In genomic region chr2:196970089-196970488, GRCh38 we compare ENCODE assay signal across 19 cellular contexts. TPM values are rescaled to one million over a fixed set of nuclear protein-coding genes. Genes with fewer than 3 reads are reported as not detected.
DNase-seq lines count a peak whose midpoint lies in the region; ATAC-seq and TF ChIP-seq lines count a peak whose summit lies in the region.
"Had no signal": no experiment of that assay in that cellular context is flagged by ENCODE, and none has a peak within 500 bp of the region (broad histone marks: within the 10 kb centered on the region; RNA-seq: fewer than 3 reads in every experiment).

No MANE protein-coding gene starts in this region.

- H3K27ac ChIP-seq in fibroblast of lung (ENCODE audit: insufficient read depth, low read length), result no peak overlapping the region
- H3K27ac ChIP-seq: Peyer's patch had no signal

- peaks cover 19% of the 10 kb centered on the region for H3K4me1 Mint-ChIP-seq in activated CD8-positive, alpha-beta memory T cell treated with anti-CD3 and anti-CD28 coated beads, Interleukin-2, amount 10 ng/mL, durations not matched to agents 7 days and 5 days
- peaks cover 24% of the 10 kb centered on the region for H3K4me1 Mint-ChIP-seq in T-helper 1 cell treated with Interleukin-12 subunit alpha and Interleukin-12 subunit beta and Interleukin-4 antibody, amounts not matched to agents 30 μg/mL and 1 μg/mL, for 36 hours (ENCODE audit: low read depth)

- no peaks in the 10 kb centered on the region for H3K79me2 ChIP-seq in fibroblast of lung (ENCODE audit: control insufficient read depth, insufficient read depth, low read length)

- H3K4me2 ChIP-seq in fibroblast of lung (ENCODE audit: extremely low read depth, insufficient read depth, low read length), result no peak overlapping the region

- peaks cover 2% of the 10 kb centered on the region for H3K4me1 ChIP-seq in fibroblast of lung (ENCODE audit: control insufficient read depth, extremely low read depth, insufficient read depth, low read length)
- H3K4me1 ChIP-seq: Peyer's patch had no signal

- H3K4me3 ChIP-seq in fibroblast of lung (replicated peaks in 1 of 4; ENCODE audit: control extremely low read depth in 1 of 4, insufficient read depth in 1 of 4, low read depth in 3 of 4, low read length in 4 of 4), result no peak overlapping the region
- H3K4me3 ChIP-seq: MG63, Peyer's patch had no signal

- TF ChIP-seq CTCF in fibroblast of lung (conservative IDR thresholded peaks at IDR 0.05 in 1 of 2, IDR thresholded peaks at IDR 0.05 in 1 of 2; ENCODE audit: low read depth in 1 of 2, low read length in 2 of 2), result no peak

- CTCF ChIA-PET in activated CD8-positive, alpha-beta memory T cell treated with anti-CD3 and anti-CD28 coated beads, Interleukin-2, amount 10 ng/mL, durations not matched to agents 7 days and 5 days (lab: Charles Lee), result interaction anchor here (1.0 kb wide), 1 partner anchor 463 kb away, joined by 3 read pairs; no protein-coding TSS in a partner anchor

- H3K9ac ChIP-seq in fibroblast of lung (ENCODE audit: insufficient read depth, low read length), result no peak overlapping the region

- no peak overlapping the region for H3K27ac Mint-ChIP-seq in activated CD8-positive, alpha-beta memory T cell treated with anti-CD3 and anti-CD28 coated beads, Interleukin-2, amount 10 ng/mL, durations not matched to agents 7 days and 5 days
- peak overlapping the region; percentile 69 for H3K27ac Mint-ChIP-seq in T-helper 1 cell treated with Interleukin-12 subunit alpha and Interleukin-12 subunit beta and Interleukin-4 antibody, amounts not matched to agents 30 μg/mL and 1 μg/mL, for 36 hours
- H3K27ac Mint-ChIP-seq: CD4-positive, alpha-beta T cell had no signal

- peaks cover 9% of the 10 kb centered on the region for H3K36me3 Mint-ChIP-seq in activated CD8-positive, alpha-beta memory T cell treated with anti-CD3 and anti-CD28 coated beads, Interleukin-2, amount 10 ng/mL, durations not matched to agents 7 days and 5 days
- peaks cover 12% of the 10 kb centered on the region for H3K36me3 Mint-ChIP-seq in T-helper 1 cell treated with Interleukin-12 subunit alpha and Interleukin-12 subunit beta and Interleukin-4 antibody, amounts not matched to agents 30 μg/mL and 1 μg/mL, for 36 hours (ENCODE audit: low read depth)

- intact Hi-C loops in head of caudate nucleus (cut with DNase I), result no loop called here

- no peak overlapping the region for H3K4me3 Mint-ChIP-seq in activated CD8-positive, alpha-beta memory T cell treated with anti-CD3 and anti-CD28 coated beads, Interleukin-2, amount 10 ng/mL, durations not matched to agents 7 days and 5 days
- no peak overlapping the region for H3K4me3 Mint-ChIP-seq in T-helper 1 cell treated with Interleukin-12 subunit alpha and Interleukin-12 subunit beta and Interleukin-4 antibody, amounts not matched to agents 30 μg/mL and 1 μg/mL, for 36 hours
- H3K4me3 Mint-ChIP-seq: CD4-positive, alpha-beta T cell had no signal

- DNase-seq in activated CD8-positive, alpha-beta memory T cell treated with anti-CD3 and anti-CD28 coated beads, Interleukin-2, amount 10 ng/mL, durations not matched to agents 7 days and 5 days, result no peak
- DNase-seq in activated CD8-positive, alpha-beta memory T cell treated with anti-CD3 and anti-CD28 coated beads for 24 hours, result no peak
- no peak for DNase-seq in fibroblast of lung (ENCODE audit: low read depth in 2 of 2)
- DNase-seq in stromal cell of bone marrow (ENCODE audit: low read depth), result peak; percentile 58
- DNase-seq in NCI-H2171 (lab: John Stamatoyannopoulos, UW), result no peak
- DNase-seq in NCI-H748 treated with DMSO at 0.1 percent for 48 hours (lab: John Stamatoyannopoulos, UW), result no peak
- DNase-seq in head of caudate nucleus, result no peak
- DNase-seq: AML-193; Calu3; CD4-positive, alpha-beta T cell; DMS79; GOT3; MG63; NCI-H1092 treated with DMSO at 0.1 percent for 48 hours; NCI-H1694; NCI-H82; Peyer's patch; SIG-M5 had no signal

- H3K9me3 Mint-ChIP-seq in activated CD8-positive, alpha-beta memory T cell treated with anti-CD3 and anti-CD28 coated beads, Interleukin-2, amount 10 ng/mL, durations not matched to agents 7 days and 5 days (ENCODE audit: low read depth), result peaks cover 4% of the 10 kb centered on the region
- peaks cover 4% of the 10 kb centered on the region for H3K9me3 Mint-ChIP-seq in T-helper 1 cell treated with Interleukin-12 subunit alpha and Interleukin-12 subunit beta and Interleukin-4 antibody, amounts not matched to agents 30 μg/mL and 1 μg/mL, for 36 hours
- H3K9me3 Mint-ChIP-seq: CD4-positive, alpha-beta T cell had no signal

- H2AFZ ChIP-seq in fibroblast of lung (ENCODE audit: low read length), result peak overlapping the region; percentile 33

- H3K27me3 Mint-ChIP-seq in activated CD8-positive, alpha-beta memory T cell treated with anti-CD3 and anti-CD28 coated beads, Interleukin-2, amount 10 ng/mL, durations not matched to agents 7 days and 5 days, result no peaks in the 10 kb centered on the region
- H3K27me3 Mint-ChIP-seq in T-helper 1 cell treated with Interleukin-12 subunit alpha and Interleukin-12 subunit beta and Interleukin-4 antibody, amounts not matched to agents 30 μg/mL and 1 μg/mL, for 36 hours (ENCODE audit: low read depth), result no peaks in the 10 kb centered on the region
- H3K27me3 Mint-ChIP-seq: CD4-positive, alpha-beta T cell had no signal

- no peaks in the 10 kb centered on the region for H3K9me3 ChIP-seq in fibroblast of lung (ENCODE audit: control insufficient read depth, insufficient read depth, low read depth, low read length)
- H3K9me3 ChIP-seq: MG63, Peyer's patch had no signal

- ATAC-seq in activated CD8-positive, alpha-beta memory T cell treated with anti-CD3 and anti-CD28 coated beads, Interleukin-2, amount 10 ng/mL, durations not matched to agents 7 days and 5 days, result peak; percentile 49

- H3K27me3 ChIP-seq in fibroblast of lung (ENCODE audit: control insufficient read depth, insufficient read depth, low read length), result no peaks in the 10 kb centered on the region
- H3K27me3 ChIP-seq: MG63, Peyer's patch had no signal

- H3K36me3 ChIP-seq in fibroblast of lung (ENCODE audit: control insufficient read depth, insufficient read depth, low read length), result no peaks in the 10 kb centered on the region
- H3K36me3 ChIP-seq: MG63, Peyer's patch had no signal

- no peaks in the 10 kb centered on the region for H4K20me1 ChIP-seq in fibroblast of lung (ENCODE audit: control insufficient read depth, extremely low read depth, insufficient read depth, low read length)

RNA-seq across cellular contexts. Expression of gene PGAP1, which starts 43.6 kb away (rescaled TPM):
- 10 to 100 TPM; 20.3 to 60.0 TPM for total RNA-seq in activated CD8-positive, alpha-beta memory T cell treated with anti-CD3 and anti-CD28 coated beads, Interleukin-2, amount 10 ng/mL, durations not matched to agents 7 days and 5 days
- 8.2 and 12.1 TPM in 2 replicates for total RNA-seq in fibroblast of lung
- 4.3 and 7.0 TPM in 2 replicates for polyA plus RNA-seq in fibroblast of lung
- 2.0 and 4.3 TPM in 2 replicates for polyA plus RNA-seq in fibroblast of lung (2012)
- polyA minus RNA-seq in fibroblast of lung (ENCODE audit: low replicate concordance), result 3.8 and 3.9 TPM in 2 replicates
